ENCODE assay signal across 17 cellular contexts in genomic region chr16:68790944-68791343, GRCh38. TPM values are rescaled to one million over a fixed set of nuclear protein-coding genes. Genes with fewer than 3 reads are reported as not detected.
DNase-seq lines count a peak whose midpoint lies in the region; ATAC-seq and TF ChIP-seq lines count a peak whose summit lies in the region.
"Had no signal": no experiment of that assay in that cellular context is flagged by ENCODE, and none has a peak within 500 bp of the region (broad histone marks: within the 10 kb centered on the region; RNA-seq: fewer than 3 reads in every experiment).

No MANE protein-coding gene starts in this region.

- no peak overlapping the region for H3K4me3 ChIP-seq in HUES6 (ENCODE audit: low read depth, low read length)
- no peak overlapping the region for H3K4me3 ChIP-seq in mesendoderm (ENCODE audit: low read length)
- no peak overlapping the region for H3K4me3 ChIP-seq in suprapubic skin
- H3K4me3 ChIP-seq: colonic mucosa had no signal

- no peak overlapping the region for H4K5ac ChIP-seq in mesendoderm (ENCODE audit: low read length)

- no peak overlapping the region for H2BK120ac ChIP-seq in mesendoderm (ENCODE audit: low read depth, low read length)

- H4K8ac ChIP-seq in mesendoderm (ENCODE audit: low read depth, low read length), result no peak overlapping the region

- H2BK5ac ChIP-seq in mesendoderm (ENCODE audit: low read length), result no peak overlapping the region

- peak overlapping the region; percentile 49 for H3K9ac ChIP-seq in HUES6 (ENCODE audit: low read length)
- peak overlapping the region; percentile 16 for H3K9ac ChIP-seq in mesendoderm (ENCODE audit: low read length)

- TF ChIP-seq POLR2A in suprapubic skin (IDR thresholded peaks at IDR 0.05), result no peak

- peaks cover 1% of the 10 kb centered on the region for H3K79me2 ChIP-seq in mesendoderm (ENCODE audit: control insufficient read depth, insufficient read depth, low read length)

- H3K27ac ChIP-seq in HUES6 (ENCODE audit: low read depth, low read length) (peak overlapping the region; percentile 73), caudate nucleus (ENCODE audit: low read depth, low read length) (peak overlapping the region; percentile 68), mesendoderm (ENCODE audit: low read depth, low read length) (peak overlapping the region; percentile 17), suprapubic skin (peak overlapping the region; percentile 60)
- H3K27ac ChIP-seq: colonic mucosa had no signal

- H3K27me3 ChIP-seq in HUES6 (ENCODE audit: control insufficient read depth, insufficient read depth, low read length) (no peaks in the 10 kb centered on the region), mesendoderm (ENCODE audit: insufficient read depth, low read length, poor library complexity) (no peaks in the 10 kb centered on the region), suprapubic skin (no peaks in the 10 kb centered on the region)
- H3K27me3 ChIP-seq: BE2C, colonic mucosa had no signal

- peaks cover 1% of the 10 kb centered on the region; the same call in 1 of the 2 replicates for H3K36me3 ChIP-seq in HUES6 (ENCODE audit: control insufficient read depth, insufficient read depth, low read length)
- no peaks in the 10 kb centered on the region for H3K36me3 ChIP-seq in mesendoderm (ENCODE audit: control insufficient read depth, insufficient read depth, low read length)
- H3K36me3 ChIP-seq in suprapubic skin, result no peaks in the 10 kb centered on the region
- H3K36me3 ChIP-seq: BE2C, colonic mucosa had no signal

- no peak for TF ChIP-seq CTCF in suprapubic skin (IDR thresholded peaks at IDR 0.05)

- peaks cover 1% of the 10 kb centered on the region for H3K79me1 ChIP-seq in mesendoderm (ENCODE audit: low read length)

- H3K18ac ChIP-seq in mesendoderm (ENCODE audit: low read length), result no peak overlapping the region

- no peak overlapping the region for H2AK5ac ChIP-seq in mesendoderm (ENCODE audit: low read length)

- DNase-seq in caudate nucleus (lab: John Stamatoyannopoulos, UW), result no peak
- DNase-seq in mesendoderm, result peak; percentile 23
- no peak for DNase-seq in suprapubic skin (ENCODE audit: low spot score in 2 of 2)
- DNase-seq in activated CD4-positive, CD25-positive, alpha-beta regulatory T cell treated with anti-CD3 and anti-CD28 coated beads, Interleukin-2, amount 50 U/mL, for 72 hours, result no peak
- DNase-seq in NCI-H345 (lab: John Stamatoyannopoulos, UW), result no peak
- no peak for DNase-seq in activated CD4-positive, alpha-beta T cell treated with anti-CD3 and anti-CD28 coated beads, Interleukin-2, amount 50 U/mL, for 4 hours
- DNase-seq: activated T-cell treated with anti-CD3 and anti-CD28 coated beads, Interleukin-2, amount 50 U/mL, for 24 hours; BE2C; colonic mucosa; NCI-H1930; NCI-H774; stimulated activated CD4-positive, alpha-beta T cell treated with anti-CD3 and anti-CD28 coated beads, Interleukin-15, amount 100 ng/mL, for 24 hours; T-helper 17 cell had no signal

- WGBS in mesendoderm (ENCODE audit: extremely low coverage, insufficient coverage, low lambda C conversion rate), result no CpG with 5 or more reads among the region's 4 CpGs
- WGBS in suprapubic skin, result 75% methylated on average over 4 of the region's 4 CpGs

- H3K9me3 ChIP-seq in HUES6 (ENCODE audit: control insufficient read depth, insufficient read depth, low read depth, low read length), result no peaks in the 10 kb centered on the region
- no peaks in the 10 kb centered on the region for H3K9me3 ChIP-seq in suprapubic skin
- H3K9me3 ChIP-seq: BE2C, colonic mucosa had no signal

- H2BK15ac ChIP-seq in mesendoderm (replicated peaks; ENCODE audit: low read depth), result no peak overlapping the region

- TF ChIP-seq EP300 in suprapubic skin (IDR thresholded peaks at IDR 0.05), result no peak

- H3K56ac ChIP-seq in mesendoderm (ENCODE audit: low read length), result no peak overlapping the region

- peaks cover 34% of the 10 kb centered on the region for H3K4me1 ChIP-seq in HUES6 (ENCODE audit: control insufficient read depth, insufficient read depth, low read length)
- peaks cover 9% of the 10 kb centered on the region for H3K4me1 ChIP-seq in mesendoderm (ENCODE audit: control insufficient read depth, low read depth, low read length)
- H3K4me1 ChIP-seq in suprapubic skin, result peaks cover 19% of the 10 kb centered on the region
- H3K4me1 ChIP-seq: BE2C had no signal

- no peak for ATAC-seq in HG03439 (IDR thresholded peaks at IDR 0.05; ENCODE audit: unreplicated experiment)
- ATAC-seq: T-helper 17 cell had no signal

- no peak overlapping the region for H3K4ac ChIP-seq in mesendoderm (ENCODE audit: low read depth, low read length)

- no peak overlapping the region for H3K4me2 ChIP-seq in mesendoderm (ENCODE audit: low read length)

- H3K23ac ChIP-seq in mesendoderm (ENCODE audit: low read length), result no peak overlapping the region

RNA-seq across cellular contexts. Expression of gene TANGO6, which starts 52.4 kb away (rescaled TPM):
- 7.1 TPM for polyA plus RNA-seq in mesendoderm (2013, experiment 1 of 2)
- polyA plus RNA-seq in mesendoderm (2013, experiment 2 of 2), result 7.3 TPM
- 10 to 100 TPM; 10.6 to 14.0 (median 12.0) TPM for total RNA-seq in suprapubic skin

RNA-seq across cellular contexts. Expression of gene CDH1, which starts 53.9 kb away (rescaled TPM):
- polyA plus RNA-seq in mesendoderm (2013, experiment 1 of 2), result 107 TPM
- polyA plus RNA-seq in mesendoderm (2013, experiment 2 of 2), result 108 TPM
- total RNA-seq in suprapubic skin, result 100 to 1,000 TPM; 175 to 248 (median 223) TPM
- total RNA-seq: LHCN-M2, RPMI7951 had no signal

Comparison
In these comparisons a context has a peak if more than half of its experiments do, and no peak if none do; other contexts are left out.
1. H3K27ac ChIP-seq: peak in every context shown above with its lines; median percentile 73 in HUES6; 68 in caudate nucleus; 60 in suprapubic skin; 17 in mesendoderm.